ENCODE assay signal across 9 cellular contexts in the genomic region with DNA sequence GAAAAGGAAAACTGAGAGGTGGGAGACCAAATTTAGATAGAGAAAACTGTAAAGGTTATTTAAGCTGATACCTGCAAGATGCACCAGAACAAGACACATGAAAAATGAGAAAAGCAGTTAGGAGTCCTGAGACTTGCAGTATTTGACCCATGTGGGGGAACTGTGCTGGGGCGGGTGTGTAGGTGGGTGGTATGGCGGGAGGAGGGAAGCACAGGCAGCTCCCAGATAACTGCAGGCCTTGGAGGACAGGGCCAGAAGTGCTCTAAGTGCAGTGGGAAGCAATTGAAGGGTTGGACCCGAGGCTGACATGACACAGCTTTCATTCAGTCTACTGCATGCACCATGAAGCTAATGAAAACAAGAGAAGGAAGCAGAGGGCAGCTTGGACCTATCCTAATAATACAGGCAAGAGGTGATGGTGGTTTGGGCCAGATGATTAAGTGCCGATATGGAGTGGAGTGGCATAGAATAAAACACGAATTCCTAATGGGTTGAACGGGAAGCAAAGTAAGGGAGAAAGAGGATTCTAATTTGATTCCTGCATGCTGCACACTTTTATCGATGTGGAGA. TPM values are rescaled to one million over a fixed set of nuclear protein-coding genes. Genes with fewer than 3 reads are reported as not detected.
A peak's percentile ranks its signal among the peaks of the same experiment; 100 is the strongest.
DNase-seq lines count a peak whose midpoint lies in the region; ATAC-seq and TF ChIP-seq lines count a peak whose summit lies in the region.
"Had no signal": no experiment of that assay in that cellular context is flagged by ENCODE, and none has a peak within 500 bp of the region (broad histone marks: within the 10 kb centered on the region; RNA-seq: fewer than 3 reads in every experiment).

No MANE protein-coding gene starts in this region.

- CTCF ChIA-PET in activated naive CD4-positive, alpha-beta T cell treated with anti-CD3 and anti-CD28 coated beads, Interleukin-2, amount 10 ng/mL, durations not matched to agents 7 days and 5 days (lab: Charles Lee), result interaction anchor here (1.3 to 2.1 kb wide), 2 partner anchors 11 to 367 kb away, joined by 3 to 4 read pairs; no protein-coding TSS in a partner anchor

- H3K27ac ChIP-seq in subcutaneous abdominal adipose tissue (ENCODE audit: low read depth, low read length), result no peak overlapping the region

- H3K4me1 Mint-ChIP-seq in activated naive CD4-positive, alpha-beta T cell treated with anti-CD3 and anti-CD28 coated beads, Interleukin-2, amount 10 ng/mL, durations not matched to agents 7 days and 5 days, result peaks cover 2% of the 10 kb centered on the region
- peaks cover 4% of the 10 kb centered on the region for H3K4me1 Mint-ChIP-seq in T-helper 17 cell

- no peaks in the 10 kb centered on the region for H3K27me3 Mint-ChIP-seq in activated naive CD4-positive, alpha-beta T cell treated with anti-CD3 and anti-CD28 coated beads, Interleukin-2, amount 10 ng/mL, durations not matched to agents 7 days and 5 days
- peaks cover 30% of the 10 kb centered on the region for H3K27me3 Mint-ChIP-seq in T-helper 17 cell

- H3K27ac Mint-ChIP-seq in activated naive CD4-positive, alpha-beta T cell treated with anti-CD3 and anti-CD28 coated beads, Interleukin-2, amount 10 ng/mL, durations not matched to agents 7 days and 5 days, result no peak overlapping the region
- no peak overlapping the region for H3K27ac Mint-ChIP-seq in activated naive CD4-positive, alpha-beta T cell treated with anti-CD3 and anti-CD28 coated beads, Interleukin-2, amount 50 U/mL, for 72 hours
- no peak overlapping the region for H3K27ac Mint-ChIP-seq in T-helper 17 cell

- in situ Hi-C loops in GM13976 (cut with MboI; ENCODE audit: low sequenced_read_pairs, unreplicated experiment), result no loop called here

- H3K4me3 ChIP-seq in subcutaneous abdominal adipose tissue (ENCODE audit: low read depth in 1 of 5, low read length in 5 of 5), result peak overlapping the region in 4 of 5 donors; percentile 36 to 73 (median 66)

- no peaks in the 10 kb centered on the region for H3K9me3 Mint-ChIP-seq in activated naive CD4-positive, alpha-beta T cell treated with anti-CD3 and anti-CD28 coated beads, Interleukin-2, amount 10 ng/mL, durations not matched to agents 7 days and 5 days
- no peaks in the 10 kb centered on the region for H3K9me3 Mint-ChIP-seq in activated naive CD4-positive, alpha-beta T cell treated with anti-CD3 and anti-CD28 coated beads, Interleukin-2, amount 50 U/mL, for 72 hours

- DNase-seq in activated naive CD4-positive, alpha-beta T cell treated with anti-CD3 and anti-CD28 coated beads, Interleukin-2, amount 10 ng/mL, durations not matched to agents 7 days and 5 days, result no peak
- no peak for DNase-seq in activated naive CD4-positive, alpha-beta T cell treated with anti-CD3 and anti-CD28 coated beads, Interleukin-2, amount 50 U/mL, for 72 hours (ENCODE audit: low spot score in 2 of 2)
- DNase-seq in T-helper 17 cell (no peak), iPS-NIHi7 (ENCODE audit: extremely low spot score) (peak; percentile 9), GM13976 (ENCODE audit: low spot score) (no peak), GF-D8 (lab: John Stamatoyannopoulos, UW) (no peak)
- no peak for DNase-seq in stimulated activated naive CD4-positive, alpha-beta T cell treated with Interleukin-2 at 50 U/mL for 16 hours (lab: John Stamatoyannopoulos, UW)

- H3K9me3 ChIP-seq in T-helper 17 cell (ENCODE audit: control insufficient read depth, low read length, poor library complexity, severe bottlenecking) (no peaks in the 10 kb centered on the region), subcutaneous abdominal adipose tissue (ENCODE audit: control insufficient read depth in 5 of 5, low read length in 5 of 5) (no peaks in the 10 kb centered on the region)

- H3K4me3 Mint-ChIP-seq in activated naive CD4-positive, alpha-beta T cell treated with anti-CD3 and anti-CD28 coated beads, Interleukin-2, amount 10 ng/mL, durations not matched to agents 7 days and 5 days, result peak overlapping the region; percentile 6
- peak overlapping the region; percentile 13 for H3K4me3 Mint-ChIP-seq in T-helper 17 cell

- H3K4me1 ChIP-seq in subcutaneous abdominal adipose tissue (ENCODE audit: control insufficient read depth in 5 of 5, insufficient read depth in 5 of 5, low read length in 5 of 5), result peaks cover 0 to 5% (median 3%) of the 10 kb centered on the region in 5 donors

- no peaks in the 10 kb centered on the region for H3K36me3 Mint-ChIP-seq in activated naive CD4-positive, alpha-beta T cell treated with anti-CD3 and anti-CD28 coated beads, Interleukin-2, amount 10 ng/mL, durations not matched to agents 7 days and 5 days
- no peaks in the 10 kb centered on the region for H3K36me3 Mint-ChIP-seq in activated naive CD4-positive, alpha-beta T cell treated with anti-CD3 and anti-CD28 coated beads, Interleukin-2, amount 50 U/mL, for 72 hours
- no peaks in the 10 kb centered on the region for H3K36me3 Mint-ChIP-seq in T-helper 17 cell (ENCODE audit: low read depth)

- H3K27me3 ChIP-seq in subcutaneous abdominal adipose tissue (ENCODE audit: control insufficient read depth in 5 of 5, insufficient read depth in 4 of 5, low read length in 5 of 5), result no peaks in the 10 kb centered on the region

- H3K9ac ChIP-seq in subcutaneous abdominal adipose tissue (ENCODE audit: low read length in 5 of 5), result peak overlapping the region in 1 of 5 donors; percentile 46

- no peak for ATAC-seq in activated naive CD4-positive, alpha-beta T cell treated with anti-CD3 and anti-CD28 coated beads, Interleukin-2, amount 50 U/mL, for 72 hours
- no peak for ATAC-seq in T-helper 17 cell

- H3K36me3 ChIP-seq in subcutaneous abdominal adipose tissue (ENCODE audit: control insufficient read depth in 5 of 5, insufficient read depth in 5 of 5, low read length in 5 of 5), result no peaks in the 10 kb centered on the region

- no peak for TF ChIP-seq CTCF in GM13976 (IDR thresholded peaks at IDR 0.05; ENCODE audit: borderline replicate concordance, control extremely low read depth, extremely low read depth, insufficient read depth, missing control alignments)

RNA-seq across cellular contexts. Expression of gene ANO3, which starts 48.0 kb away (rescaled TPM):
- not detected for total RNA-seq in activated naive CD4-positive, alpha-beta T cell treated with anti-CD3 and anti-CD28 coated beads, Interleukin-2, amount 50 U/mL, for 72 hours
- not detected for total RNA-seq in T-helper 17 cell
- total RNA-seq: pulmonary artery endothelial cell had no signal
